ENCODE assay signal across 32 cellular contexts in the genomic region with DNA sequence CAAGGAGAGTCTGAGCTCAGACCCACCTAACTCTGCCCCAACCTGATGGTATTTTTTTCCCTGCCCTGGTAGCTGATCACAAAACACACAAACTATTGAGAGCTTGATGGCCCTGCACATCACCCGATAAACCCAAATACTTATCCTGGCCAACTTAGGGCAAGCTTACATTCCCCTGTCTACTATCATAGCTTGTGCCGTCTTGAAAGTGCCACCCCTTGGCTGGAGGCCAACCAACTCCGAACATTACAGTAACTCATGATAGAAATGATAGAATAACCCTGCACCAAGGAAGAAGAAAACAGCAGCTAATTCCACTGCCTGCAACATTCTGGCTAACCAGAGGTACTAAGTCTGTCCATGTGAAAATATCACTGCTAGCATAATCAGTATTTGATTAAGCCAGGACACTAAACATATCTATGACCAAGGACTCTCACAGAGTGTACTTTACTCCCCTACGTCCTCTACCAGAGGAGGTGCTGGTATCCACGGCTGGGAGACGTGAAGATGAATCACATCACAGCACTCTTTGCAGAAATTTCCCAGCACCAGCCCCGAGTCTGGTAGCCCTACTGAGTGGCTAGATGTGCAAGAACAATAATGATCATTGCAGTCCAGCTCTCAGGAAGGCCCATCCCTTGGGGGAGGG. TPM values are rescaled to one million over a fixed set of nuclear protein-coding genes. Genes with fewer than 3 reads are reported as not detected.
"Had no signal": no experiment of that assay in that cellular context is flagged by ENCODE, and none has a peak within 500 bp of the region (broad histone marks: within the 10 kb centered on the region; RNA-seq: fewer than 3 reads in every experiment).

No MANE protein-coding gene starts in this region.

- H3K4me3 ChIP-seq: MG63, Peyer's patch had no signal

- DNase-seq: activated B cell treated with CpG ODN at 0.5 μM for 24 hours; activated CD4-positive, alpha-beta memory T cell treated with anti-CD3 and anti-CD28 coated beads for 36 hours; activated CD4-positive, alpha-beta T cell treated with anti-CD3 and anti-CD28 coated beads for 4 hours; activated CD4-positive, alpha-beta T cell treated with anti-CD3 and anti-CD28 coated beads, Interleukin-2, amount 50 U/mL, for 1 hour; activated CD4-positive, CD25-positive, alpha-beta regulatory T cell treated with anti-CD3 and anti-CD28 coated beads, Interleukin-2, amount 50 U/mL, for 72 hours; activated CD8-positive, alpha-beta memory T cell treated with anti-CD3 and anti-CD28 coated beads, Interleukin-2, amount 50 U/mL, for 4 hours; activated gamma-delta T cell treated with Interleukin-2 at 50 U/mL for 16 hours; activated naive CD4-positive, alpha-beta T cell treated with anti-CD3 and anti-CD28 coated beads for 36 hours; activated naive CD8-positive, alpha-beta T cell treated with anti-CD3 and anti-CD28 coated beads, Interleukin-2, amount 50 U/mL, for 24 hours; activated T-cell treated with anti-CD3 and anti-CD28 coated beads for 4 hours; activated T-cell treated with anti-CD3 and anti-CD28 coated beads, Interleukin-2, amount 50 U/mL, for 4 hours; anterior cingulate cortex; Kasumi-1; KG1; MG63; NCI-H1048; NCI-H1436 treated with DMSO at 0.1 percent for 48 hours; NCI-H1694 treated with DMSO at 0.1 percent for 48 hours; NCI-H2029; NCI-H510A; NCI-H526; NCI-H748 treated with DMSO at 0.1 percent for 48 hours; NK-92 treated with Interleukin-12 subunit alpha and Interleukin-12 subunit beta, amount 100 ng/mL, for 24 hours; PC-3; Peyer's patch; RPMI8226; SW 1271; T-helper 1 cell; T-helper 2 cell; T-helper 9 cell had no signal

- H3K27me3 ChIP-seq: MG63, Peyer's patch had no signal

- H3K36me3 ChIP-seq: MG63, Peyer's patch had no signal

- ATAC-seq: activated naive CD4-positive, alpha-beta T cell treated with anti-CD3 and anti-CD28 coated beads, Interleukin-2, amount 50 U/mL, for 72 hours; activated naive CD8-positive, alpha-beta T cell treated with anti-CD3 and anti-CD28 coated beads, Interleukin-2, amount 50 U/mL, for 24 hours; activated T-cell treated with anti-CD3 and anti-CD28 coated beads, Interleukin-2, amount 50 U/mL, for 4 hours; PC-3 had no signal

- H3K27ac ChIP-seq: Peyer's patch, VCaP had no signal

RNA-seq across cellular contexts. Expression of a gene that starts 8.9 kb away (rescaled TPM):
- total RNA-seq: activated naive CD4-positive, alpha-beta T cell treated with anti-CD3 and anti-CD28 coated beads for 36 hours had no signal
